ENCODE assay signal across 26 cellular contexts in genomic region chr20:19620471-19620870, GRCh38.
DNase-seq lines count a peak whose midpoint lies in the region; ATAC-seq and TF ChIP-seq lines count a peak whose summit lies in the region.
"Had no signal": no experiment of that assay in that cellular context is flagged by ENCODE, and none has a peak within 500 bp of the region (broad histone marks: within the 10 kb centered on the region; RNA-seq: fewer than 3 reads in every experiment).

No MANE protein-coding gene starts in this region.

- TF ChIP-seq CTCF in Caco-2 (IDR thresholded peaks at IDR 0.05; ENCODE audit: insufficient read depth in 1 of 2, low read depth in 1 of 2, low read length in 1 of 2, severe bottlenecking in 1 of 2, unreplicated experiment in 1 of 2) (peak in 1 of 2 experiments; percentile 38), WTC11 (IDR thresholded peaks at IDR 0.05) (no peak), testis (IDR thresholded peaks at IDR 0.05) (no peak)

- H3K4me3 Mint-ChIP-seq in Caco-2 (ENCODE audit: unreplicated experiment), result no peak overlapping the region
- H3K4me3 Mint-ChIP-seq in WTC11, result no peak overlapping the region
- H3K4me3 Mint-ChIP-seq: activated B cell treated with CpG ODN at 0.5 μM for 24 hours; activated naive CD4-positive, alpha-beta T cell treated with anti-CD3 and anti-CD28 coated beads, Interleukin-2, amount 50 U/mL, for 24 hours; stimulated activated effector memory CD8-positive, alpha-beta T cell treated with anti-CD3 and anti-CD28 coated beads, Interleukin-12 subunit alpha, Interleukin-12 subunit beta, amount 100 ng/mL, for 72 hours had no signal

- H3K27me3 ChIP-seq in Caco-2 (replicated peaks; ENCODE audit: control insufficient read depth, insufficient read depth, low read length), result no peaks in the 10 kb centered on the region
- H3K27me3 ChIP-seq in testis, result no peaks in the 10 kb centered on the region
- H3K27me3 ChIP-seq: BLaER1, cardiac muscle cell, suprapubic skin, uterus had no signal

- POLR2A ChIA-PET in Caco-2 (lab: Charles Lee), result no interaction called here
- POLR2A ChIA-PET in WTC11 (lab: Charles Lee), result interaction anchor here (0.7 kb wide), 1 partner anchor 1830 kb away, joined by 3 read pairs; no protein-coding TSS in a partner anchor

- peak; percentile 72 to 82 for DNase-seq in Caco-2
- peak; percentile 83 for DNase-seq in NCI-H146 (lab: John Stamatoyannopoulos, UW)
- DNase-seq in WTC11 (ENCODE audit: low spot score), result peak; percentile 45
- peak; percentile 21 for DNase-seq in left kidney (ENCODE audit: low read depth, low spot score)
- DNase-seq in testis, result no peak
- no peak for DNase-seq in SW480 (ENCODE audit: low spot score)
- DNase-seq in T-helper 2 cell, result no peak
- DNase-seq: activated B cell treated with CpG ODN at 0.5 μM for 24 hours, anterior cingulate cortex, Calu3, mesenchymal stem cell, NCI-H1694 treated with DMSO at 0.1 percent for 48 hours, NCI-H226, NCI-H82, occipital lobe, T1000, uterus had no signal

- H3K27me3 Mint-ChIP-seq in Caco-2 (ENCODE audit: insufficient read depth, unreplicated experiment) (no peaks in the 10 kb centered on the region), WTC11 (ENCODE audit: low read depth) (peaks cover 4% of the 10 kb centered on the region; the same call in 1 of the 2 replicates)

- no peaks in the 10 kb centered on the region for H3K36me3 ChIP-seq in Caco-2 (ENCODE audit: control insufficient read depth, insufficient read depth, low read length)
- no peaks in the 10 kb centered on the region for H3K36me3 ChIP-seq in testis (ENCODE audit: low read depth, missing control alignments)
- H3K36me3 ChIP-seq: BLaER1, cardiac muscle cell, suprapubic skin, uterus had no signal

- ATAC-seq in WTC11, result peak; percentile 89
- ATAC-seq in HG03108 (IDR thresholded peaks at IDR 0.05; ENCODE audit: unreplicated experiment), result no peak
- ATAC-seq: K562; left lobe of liver; stimulated activated effector memory CD8-positive, alpha-beta T cell treated with anti-CD3 and anti-CD28 coated beads, Interleukin-12 subunit alpha, Interleukin-12 subunit beta, amount 100 ng/mL, for 72 hours had no signal

- no peak overlapping the region for H3K27ac ChIP-seq in testis
- H3K27ac ChIP-seq: BLaER1, cardiac muscle cell, suprapubic skin, uterus had no signal

- peaks cover 26% of the 10 kb centered on the region for H3K4me1 Mint-ChIP-seq in Caco-2 (ENCODE audit: low read depth, unreplicated experiment)
- peaks cover 39% of the 10 kb centered on the region for H3K4me1 Mint-ChIP-seq in WTC11
- H3K4me1 Mint-ChIP-seq: activated B cell treated with CpG ODN at 0.5 μM for 24 hours; activated naive CD4-positive, alpha-beta T cell treated with anti-CD3 and anti-CD28 coated beads, Interleukin-2, amount 50 U/mL, for 24 hours; stimulated activated effector memory CD8-positive, alpha-beta T cell treated with anti-CD3 and anti-CD28 coated beads, Interleukin-12 subunit alpha, Interleukin-12 subunit beta, amount 100 ng/mL, for 72 hours had no signal

- H3K4me3 ChIP-seq in Caco-2 (ENCODE audit: low read depth, low read length), result no peak overlapping the region
- H3K4me3 ChIP-seq in testis, result no peak overlapping the region
- H3K4me3 ChIP-seq: BLaER1, cardiac muscle cell, K562, smooth muscle cell, suprapubic skin, uterus had no signal

- intact Hi-C loops in Caco-2 (cut with micrococcal nuclease; ENCODE audit: unreplicated experiment), result loop anchor here (2.0 kb wide), 1 partner anchor 32 kb away; no protein-coding TSS in a partner anchor
- intact Hi-C loops in testis (cut with DNase I; ENCODE audit: low total_unique reads), result no loop called here

- H3K27ac Mint-ChIP-seq in Caco-2 (ENCODE audit: unreplicated experiment) (no peak overlapping the region), WTC11 (peak overlapping the region; percentile 6; the same call in 1 of the 2 replicates)
- H3K27ac Mint-ChIP-seq: activated B cell treated with CpG ODN at 0.5 μM for 24 hours; activated naive CD4-positive, alpha-beta T cell treated with anti-CD3 and anti-CD28 coated beads, Interleukin-2, amount 50 U/mL, for 24 hours; stimulated activated effector memory CD8-positive, alpha-beta T cell treated with anti-CD3 and anti-CD28 coated beads, Interleukin-12 subunit alpha, Interleukin-12 subunit beta, amount 100 ng/mL, for 72 hours had no signal

- H3K9me3 ChIP-seq in Caco-2, result no peaks in the 10 kb centered on the region
- no peaks in the 10 kb centered on the region for H3K9me3 ChIP-seq in testis
- H3K9me3 ChIP-seq: suprapubic skin, uterus had no signal

- no peaks in the 10 kb centered on the region for H3K36me3 Mint-ChIP-seq in Caco-2 (ENCODE audit: insufficient read depth, unreplicated experiment)
- peaks cover 23% of the 10 kb centered on the region for H3K36me3 Mint-ChIP-seq in WTC11
- H3K36me3 Mint-ChIP-seq: activated naive CD4-positive, alpha-beta T cell treated with anti-CD3 and anti-CD28 coated beads, Interleukin-2, amount 50 U/mL, for 24 hours; stimulated activated effector memory CD8-positive, alpha-beta T cell treated with anti-CD3 and anti-CD28 coated beads, Interleukin-12 subunit alpha, Interleukin-12 subunit beta, amount 100 ng/mL, for 72 hours had no signal

- CTCF ChIA-PET in Caco-2 (lab: Charles Lee), result interaction anchor here (0.7 to 1.2 kb wide), 7 partner anchors 8 to 44 kb away, joined by 3 to 9 read pairs (median 3); no protein-coding TSS in a partner anchor
- CTCF ChIA-PET in WTC11 (lab: Charles Lee), result interaction anchor here (1.1 to 3.0 kb wide), 6 partner anchors 8 to 413 kb away, joined by 3 to 27 read pairs (median 6); partner anchors contain the start of gene SLC24A3

- BruUV-seq in Caco-2 (replicated peaks; lab: Mats Ljungman, UMichigan), result no TSS peak

- WGBS in testis, 2 donors, result 56 to 67% methylated on average over 1 of the region's 1 CpG

- H3K4me1 ChIP-seq in Caco-2, result peaks cover 14% of the 10 kb centered on the region
- no peaks in the 10 kb centered on the region for H3K4me1 ChIP-seq in testis
- H3K4me1 ChIP-seq: suprapubic skin, uterus had no signal

- no peak for TF ChIP-seq POLR2A in testis (IDR thresholded peaks at IDR 0.05)

- H3K9me3 Mint-ChIP-seq in Caco-2 (ENCODE audit: unreplicated experiment) (no peaks in the 10 kb centered on the region), WTC11 (peaks cover 30% of the 10 kb centered on the region)
- H3K9me3 Mint-ChIP-seq: activated B cell treated with CpG ODN at 0.5 μM for 24 hours; activated naive CD4-positive, alpha-beta T cell treated with anti-CD3 and anti-CD28 coated beads, Interleukin-2, amount 50 U/mL, for 24 hours had no signal

TF ChIP-seq in WTC11, 78 proteins besides CTCF, POLR2A, EP300 and RAD21 (continues in another document):
- TF ChIP-seq SMAD3 (CRISPR knock-in tag; IDR thresholded peaks at IDR 0.05; ENCODE audit: borderline replicate concordance) (no peak), ZNF425 (CRISPR knock-in tag; conservative IDR thresholded peaks at IDR 0.05) (no peak), SMAD4 (CRISPR knock-in tag; IDR thresholded peaks at IDR 0.05) (no peak), TP53 (CRISPR knock-in tag; IDR thresholded peaks at IDR 0.05) (no peak), HMGXB4 (CRISPR knock-in tag; IDR thresholded peaks at IDR 0.05) (no peak)
- TF ChIP-seq, protein P1, sequence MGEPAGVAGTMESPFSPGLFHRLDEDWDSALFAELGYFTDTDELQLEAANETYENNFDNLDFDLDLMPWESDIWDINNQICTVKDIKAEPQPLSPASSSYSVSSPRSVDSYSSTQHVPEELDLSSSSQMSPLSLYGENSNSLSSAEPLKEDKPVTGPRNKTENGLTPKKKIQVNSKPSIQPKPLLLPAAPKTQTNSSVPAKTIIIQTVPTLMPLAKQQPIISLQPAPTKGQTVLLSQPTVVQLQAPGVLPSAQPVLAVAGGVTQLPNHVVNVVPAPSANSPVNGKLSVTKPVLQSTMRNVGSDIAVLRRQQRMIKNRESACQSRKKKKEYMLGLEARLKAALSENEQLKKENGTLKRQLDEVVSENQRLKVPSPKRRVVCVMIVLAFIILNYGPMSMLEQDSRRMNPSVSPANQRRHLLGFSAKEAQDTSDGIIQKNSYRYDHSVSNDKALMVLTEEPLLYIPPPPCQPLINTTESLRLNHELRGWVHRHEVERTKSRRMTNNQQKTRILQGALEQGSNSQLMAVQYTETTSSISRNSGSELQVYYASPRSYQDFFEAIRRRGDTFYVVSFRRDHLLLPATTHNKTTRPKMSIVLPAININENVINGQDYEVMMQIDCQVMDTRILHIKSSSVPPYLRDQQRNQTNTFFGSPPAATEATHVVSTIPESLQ (CRISPR knock-in tag; IDR thresholded peaks at IDR 0.05), result no peak

Comparison
In these comparisons a context has a peak if more than half of its experiments do, and no peak if none do; other contexts are left out.
1. DNase-seq: peak in Caco-2 (2 of 2), NCI-H146 (single experiment), WTC11 (single experiment) and left kidney (single experiment); none in testis (single experiment), SW480 (single experiment) and T-helper 2 cell (0 of 5).